10 cellular contexts compared by ENCODE assay signal in the genomic region with DNA sequence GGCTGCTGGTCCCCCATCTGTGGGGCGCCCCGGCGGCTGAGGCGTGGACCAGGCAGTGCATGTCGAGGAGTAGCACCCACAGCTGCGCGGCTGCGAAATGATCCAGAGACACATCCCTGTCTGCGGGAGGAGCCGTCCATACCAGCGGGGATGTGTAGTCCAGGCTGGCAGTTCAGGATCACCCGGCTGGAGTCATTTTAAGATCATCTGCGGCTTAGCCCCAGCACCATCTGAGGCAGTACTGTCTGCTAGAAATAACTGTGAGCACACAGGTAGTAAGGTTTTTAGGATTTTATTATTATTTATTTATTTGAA. TPM values are rescaled to one million over a fixed set of nuclear protein-coding genes. Genes with fewer than 3 reads are reported as not detected.
DNase-seq lines count a peak whose midpoint lies in the region; ATAC-seq and TF ChIP-seq lines count a peak whose summit lies in the region.
"Had no signal": no experiment of that assay in that cellular context is flagged by ENCODE, and none has a peak within 500 bp of the region (broad histone marks: within the 10 kb centered on the region; RNA-seq: fewer than 3 reads in every experiment).

No MANE protein-coding gene starts in this region.

- H3K9me3 ChIP-seq in tibial nerve: no peaks in the 10 kb centered on the region
- H3K9me3 ChIP-seq: adrenal gland had no signal

- TF ChIP-seq EP300 in tibial nerve (IDR thresholded peaks at IDR 0.05): no peak

- peak; percentile 72 for DNase-seq in DMS53 (lab: John Stamatoyannopoulos, UW)
- no peak for DNase-seq in DMS53 treated with DMSO at 0.1 percent for 48 hours (lab: John Stamatoyannopoulos, UW; ENCODE audit: unreplicated experiment)
- no peak for DNase-seq in tibial nerve (ENCODE audit: low spot score in 2 of 2)
- DNase-seq in NCI-H1417 treated with DMSO at 0.1 percent for 48 hours (lab: John Stamatoyannopoulos, UW): no peak
- DNase-seq: activated T-cell treated with anti-CD3 and anti-CD28 coated beads, Interleukin-2, amount 50 U/mL, for 48 hours; foreskin melanocyte had no signal

- no peak for TF ChIP-seq POLR2A in tibial nerve (IDR thresholded peaks at IDR 0.05)

- H3K4me3 ChIP-seq in tibial nerve: peak overlapping the region in 1 of 4 donors; percentile 17
- H3K4me3 ChIP-seq: adrenal gland had no signal

- H3K4me1 ChIP-seq in tibial nerve: peaks cover 0 to 60% (median 28%) of the 10 kb centered on the region in 4 donors

- no peaks in the 10 kb centered on the region for H3K27me3 ChIP-seq in layer of hippocampus (ENCODE audit: control insufficient read depth, insufficient read depth, low read length)
- no peaks in the 10 kb centered on the region for H3K27me3 ChIP-seq in tibial nerve
- H3K27me3 ChIP-seq: adrenal gland had no signal

- H3K36me3 ChIP-seq in tibial nerve: peaks cover 0 to 18% (median 0%) of the 10 kb centered on the region in 3 donors

- ATAC-seq in GM19455 (IDR thresholded peaks at IDR 0.05; ENCODE audit: unreplicated experiment): no peak

- H3K27ac ChIP-seq in layer of hippocampus (ENCODE audit: low read depth, low read length) (peak overlapping the region; percentile 86), tibial nerve (peak overlapping the region in 3 of 4 donors; percentile 74 to 80 (median 77))
- H3K27ac ChIP-seq: 22Rv1 had no signal

- WGBS in tibial nerve, 2 donors: 59 to 68% methylated on average over 11 of the region's 13 CpGs

- no peak for TF ChIP-seq CTCF in tibial nerve (IDR thresholded peaks at IDR 0.05)

RNA-seq across cellular contexts. Expression of a gene that starts 3.1 kb away (rescaled TPM):
- total RNA-seq in tibial nerve: 1 to 10 TPM; 2.4 to 8.7 (median 4.8) TPM

RNA-seq across cellular contexts. Expression of a gene that starts 3.1 kb away (rescaled TPM):
- 10 to 100 TPM; 34.7 to 65.7 (median 56.2) TPM for total RNA-seq in tibial nerve

RNA-seq across cellular contexts. Expression of a gene that starts 23.0 kb away (rescaled TPM):
- total RNA-seq in tibial nerve: 100 to 1,000 TPM; 127 to 165 (median 132) TPM

RNA-seq across cellular contexts. Expression of a gene that starts 32.7 kb away (rescaled TPM):
- total RNA-seq in tibial nerve: 100 to 1,000 TPM in 1 of 4 donors, 10 to 100 TPM in 3; 38.9 to 132 (median 55.6) TPM

RNA-seq across cellular contexts. Expression of a gene that starts 44.9 kb away (rescaled TPM):
- 1 to 10 TPM; 4.6 to 8.4 (median 7.0) TPM for total RNA-seq in tibial nerve
